ENCODE assay signal across 7 cellular contexts in the genomic region with DNA sequence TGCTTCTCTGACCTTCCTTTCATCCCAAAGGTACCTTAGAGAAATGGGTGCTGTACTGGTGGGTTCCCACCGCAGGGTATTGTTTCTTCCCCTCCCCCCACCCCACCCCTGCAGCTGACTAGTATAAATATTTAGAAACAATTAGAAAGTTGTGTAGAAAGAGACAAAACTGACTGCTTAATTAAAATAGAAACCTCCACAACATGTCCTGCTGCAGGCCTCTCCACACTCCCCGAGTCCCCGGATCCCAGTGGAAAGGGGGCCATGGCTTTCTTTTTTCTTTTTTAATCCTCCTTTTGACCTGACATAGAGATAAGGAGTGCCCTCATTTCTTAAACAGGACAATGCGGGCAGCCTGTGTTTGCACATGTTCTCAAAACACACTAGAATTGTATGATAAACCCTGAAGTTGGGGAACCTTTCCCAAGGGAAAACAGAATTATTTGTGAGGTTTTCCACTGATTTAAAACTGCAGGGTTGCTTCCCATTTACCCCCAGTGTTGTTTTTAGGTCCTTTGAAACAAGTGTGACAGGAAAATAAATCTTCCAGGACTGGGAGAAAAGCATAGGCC. TPM values are rescaled to one million over a fixed set of nuclear protein-coding genes. Genes with fewer than 3 reads are reported as not detected.
DNase-seq lines count a peak whose midpoint lies in the region; ATAC-seq, FAIRE-seq and TF ChIP-seq lines count a peak whose summit lies in the region.

No MANE protein-coding gene starts in this region.

- 0 out of 2 replicates have a peak, but pooled peaks cover 9% of the 10 kb centered on the region for H3K36me3 ChIP-seq in HUES6 (ENCODE audit: control insufficient read depth, insufficient read depth, low read length)
- H3K36me3 ChIP-seq in astrocyte (ENCODE audit: insufficient read depth, low read length): no peaks in the 10 kb centered on the region

- H3K27me3 Mint-ChIP-seq in astrocyte (ENCODE audit: low read depth, unreplicated experiment): peaks cover 27% of the 10 kb centered on the region

- no peak for FAIRE-seq in astrocyte (lab: Jason Lieb, UNC)

- no peak overlapping the region for H3K9ac ChIP-seq in HUES6 (ENCODE audit: low read length)
- H3K9ac ChIP-seq in astrocyte (ENCODE audit: low read length): no peak overlapping the region

- H3K9me3 Mint-ChIP-seq in astrocyte (ENCODE audit: unreplicated experiment): no peaks in the 10 kb centered on the region

- TF ChIP-seq CTCF in astrocyte (IDR thresholded peaks at IDR 0.05; ENCODE audit: insufficient read depth, low read depth, low read length): no peak

- H3K4me1 ChIP-seq in HUES6 (ENCODE audit: control insufficient read depth, insufficient read depth, low read length) (peaks cover 17% of the 10 kb centered on the region; the same call in 1 of the 2 replicates), astrocyte (ENCODE audit: insufficient read depth, low read length) (peaks cover 3% of the 10 kb centered on the region)

- no peak overlapping the region for H2AFZ ChIP-seq in astrocyte (ENCODE audit: low read depth, low read length)

- no peak overlapping the region for H3K27ac Mint-ChIP-seq in astrocyte (ENCODE audit: unreplicated experiment)

- no peak for DNase-seq in astrocyte (ENCODE audit: low read depth)
- peak; percentile 18 for DNase-seq in medulla oblongata (ENCODE audit: extremely low spot score)
- peak; percentile 39 for DNase-seq in superior temporal gyrus (ENCODE audit: extremely low spot score)
- no peak for DNase-seq in NCI-H748 treated with DMSO at 0.1 percent for 48 hours (lab: John Stamatoyannopoulos, UW)

- H3K36me3 Mint-ChIP-seq in astrocyte (ENCODE audit: low read depth, unreplicated experiment): no peaks in the 10 kb centered on the region

- ATAC-seq in HG02623 (IDR thresholded peaks at IDR 0.05; ENCODE audit: unreplicated experiment): no peak
- ATAC-seq in GM21619 (IDR thresholded peaks at IDR 0.05; ENCODE audit: unreplicated experiment): no peak

- peaks cover 1% of the 10 kb centered on the region for H3K4me1 Mint-ChIP-seq in astrocyte (ENCODE audit: low read depth, unreplicated experiment)

- H4K20me1 ChIP-seq in astrocyte (ENCODE audit: insufficient read depth, low read length): no peaks in the 10 kb centered on the region

- H3K27me3 ChIP-seq in HUES6 (ENCODE audit: control insufficient read depth, insufficient read depth, low read length) (peaks cover 29% of the 10 kb centered on the region), astrocyte (ENCODE audit: insufficient read depth, low read length) (peaks cover 30% of the 10 kb centered on the region)

- H3K27ac ChIP-seq in HUES6 (ENCODE audit: low read depth, low read length): no peak overlapping the region
- H3K27ac ChIP-seq in astrocyte (ENCODE audit: low read depth, low read length): no peak overlapping the region

- H3K9me3 ChIP-seq in HUES6 (ENCODE audit: control insufficient read depth, insufficient read depth, low read depth, low read length): no peaks in the 10 kb centered on the region
- no peaks in the 10 kb centered on the region for H3K9me3 ChIP-seq in astrocyte (ENCODE audit: insufficient read depth, low read depth, low read length)

- peak overlapping the region; percentile 81 for H3K4me3 ChIP-seq in HUES6 (ENCODE audit: low read depth, low read length)
- H3K4me3 ChIP-seq in astrocyte (ENCODE audit: insufficient read depth, low read depth, low read length): no peak overlapping the region

- H3K4me3 Mint-ChIP-seq in astrocyte (ENCODE audit: unreplicated experiment): peak overlapping the region; percentile 40

- no peak overlapping the region for H3K4me2 ChIP-seq in astrocyte (ENCODE audit: low read length)

- H3K79me2 ChIP-seq in astrocyte (ENCODE audit: insufficient read depth, low read length): no peaks in the 10 kb centered on the region

RNA-seq across cellular contexts. Expression of a gene that starts 1.7 kb away (rescaled TPM):
- 3.5 and 6.1 TPM in 2 replicates for total RNA-seq in astrocyte

Comparison
In these comparisons a context has a peak if more than half of its experiments do, and no peak if none do; other contexts are left out.
1. DNase-seq: peak in medulla oblongata (single experiment) and superior temporal gyrus (single experiment); none in astrocyte (single experiment) and NCI-H748 treated with DMSO at 0.1 percent for 48 hours (single experiment).